Comparison of ENCODE assay signal across 9 cellular contexts in genomic region chr17:51743477-51743876, GRCh38.
"Had no signal": no experiment of that assay in that cellular context is flagged by ENCODE, and none has a peak within 500 bp of the region (broad histone marks: within the 10 kb centered on the region; RNA-seq: fewer than 3 reads in every experiment).

No MANE protein-coding gene starts in this region.

- ATAC-seq: GM23338, HepG2 had no signal

- H3K27me3 Mint-ChIP-seq: IgD-negative memory B cell had no signal

- H3K4me3 Mint-ChIP-seq: GM23338, H9, IgD-negative memory B cell had no signal

- DNase-seq: H9, HCEC 1CT, KBM-7 had no signal

- H3K27ac ChIP-seq: KMS-11 had no signal

- H3K4me3 ChIP-seq: GM23338 had no signal

- H3K27ac Mint-ChIP-seq: GM23338, H9, IgD-negative memory B cell had no signal

- FAIRE-seq: H1, H54, HepG2 had no signal

- H3K4me2 ChIP-seq: GM23338, KMS-11 had no signal

- H3K9ac ChIP-seq: KMS-11 had no signal

- H3K4me1 Mint-ChIP-seq: IgD-negative memory B cell had no signal

- H3K9me3 Mint-ChIP-seq: GM23338, H9 had no signal

- H3K36me3 Mint-ChIP-seq: IgD-negative memory B cell had no signal

- H2AFZ ChIP-seq: GM23338 had no signal
